ENCODE assay signal across 26 cellular contexts in the genomic region with DNA sequence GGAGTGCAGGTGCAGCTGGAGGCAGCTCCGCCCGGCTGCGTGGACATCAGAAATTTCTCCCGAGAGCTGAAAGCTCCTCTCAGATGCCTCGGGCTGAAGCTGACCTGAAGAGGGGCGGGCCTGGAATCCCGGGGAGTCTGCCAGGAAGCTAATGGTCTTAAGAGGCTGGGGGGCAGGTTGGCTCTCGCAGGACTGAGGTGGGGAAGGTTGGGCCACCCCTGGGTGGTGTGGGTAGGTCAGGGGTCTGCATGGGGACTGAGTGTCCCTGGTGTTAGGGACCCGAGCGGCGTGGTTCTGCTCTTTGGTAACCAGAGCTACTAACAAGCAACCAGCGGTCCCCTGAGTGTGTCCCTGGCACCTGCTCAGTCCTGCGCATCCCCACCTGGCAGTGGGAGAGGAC.
"Had no signal": no experiment of that assay in that cellular context is flagged by ENCODE, and none has a peak within 500 bp of the region (broad histone marks: within the 10 kb centered on the region; RNA-seq: fewer than 3 reads in every experiment).

No MANE protein-coding gene starts in this region.

- H3K9me3 ChIP-seq: MG63 had no signal

- ATAC-seq: activated T-cell treated with anti-CD3 and anti-CD28 coated beads, Interleukin-2, amount 50 U/mL, for 72 hours; Panc1; T-helper 17 cell; WTC11 had no signal

- DNase-seq: activated CD4-positive, alpha-beta memory T cell treated with anti-CD3 and anti-CD28 coated beads for 36 hours; activated CD4-positive, alpha-beta T cell treated with anti-CD3 and anti-CD28 coated beads, Interleukin-2, amount 10 ng/mL, durations not matched to agents 7 days and 5 days; activated CD4-positive, CD25-positive, alpha-beta regulatory T cell treated with anti-CD3 and anti-CD28 coated beads, Interleukin-2, amount 50 U/mL, for 72 hours; activated gamma-delta T cell treated with Interleukin-2 at 50 U/mL for 16 hours; activated naive CD4-positive, alpha-beta T cell treated with anti-CD3 and anti-CD28 coated beads, Interleukin-2, amount 10 ng/mL, durations not matched to agents 7 days and 5 days; activated naive CD8-positive, alpha-beta T cell treated with anti-CD3 and anti-CD28 coated beads for 36 hours; activated T-cell treated with anti-CD3 and anti-CD28 coated beads for 4 hours; activated T-cell treated with anti-CD3 and anti-CD28 coated beads, Interleukin-2, amount 50 U/mL, for 72 hours; cerebellar nuclear complex; MG63; MV-4-11; NCI-H1105; NCI-H1436; NCI-H1694 treated with DMSO at 0.1 percent for 48 hours; NCI-H2029 treated with DMSO at 0.1 percent for 48 hours; NCI-H510A treated with DMSO at 0.1 percent for 48 hours; NCI-H69; NK-92 treated with Interleukin-12 subunit alpha and Interleukin-12 subunit beta, amount 100 ng/mL, for 24 hours; OCI-M1; Right ventricle myocardium superior; RPMI8226; T-helper 17 cell; T-helper 9 cell had no signal

- H3K27me3 ChIP-seq: MG63, SJSA1 had no signal

- H3K27ac ChIP-seq: SJSA1 had no signal

- H3K4me3 ChIP-seq: MG63, SJSA1 had no signal
